30 cellular contexts compared by ENCODE assay signal in genomic region chr9:29668732-29669131, GRCh38.
"Had no signal": no experiment of that assay in that cellular context is flagged by ENCODE, and none has a peak within 500 bp of the region (broad histone marks: within the 10 kb centered on the region; RNA-seq: fewer than 3 reads in every experiment).

No MANE protein-coding gene starts in this region.

- H3K4me3 Mint-ChIP-seq: activated naive CD8-positive, alpha-beta T cell; brain; naive B cell; stimulated activated naive B cell treated with anti-CD40 and anti-IgM and Interleukin-4, amounts not matched to agents 10 μg/mL and 1 μg/mL and 100 μg/mL, for 72 hours; T-helper 1 cell treated with Interleukin-12 subunit alpha and Interleukin-12 subunit beta and Interleukin-4 antibody, amounts not matched to agents 30 μg/mL and 1 μg/mL, for 36 hours had no signal

- H3K27ac Mint-ChIP-seq: activated naive CD8-positive, alpha-beta T cell; brain; naive B cell; stimulated activated naive B cell treated with anti-CD40 and anti-IgM and Interleukin-4, amounts not matched to agents 10 μg/mL and 1 μg/mL and 100 μg/mL, for 72 hours; T-helper 1 cell treated with Interleukin-12 subunit alpha and Interleukin-12 subunit beta and Interleukin-4 antibody, amounts not matched to agents 30 μg/mL and 1 μg/mL, for 36 hours had no signal

- DNase-seq: activated CD4-positive, alpha-beta T cell treated with anti-CD3 and anti-CD28 coated beads for 4 hours; activated CD4-positive, alpha-beta T cell treated with anti-CD3 and anti-CD28 coated beads, Interleukin-2, amount 50 U/mL, for 4 hours; activated CD8-positive, alpha-beta memory T cell treated with anti-CD3 and anti-CD28 coated beads for 24 hours; activated effector memory CD4-positive, alpha-beta T cell treated with Interleukin-2 at 50 U/mL for 16 hours; activated naive CD4-positive, alpha-beta T cell treated with Interleukin-2 at 50 U/mL for 16 hours; anterior cingulate cortex; caudate nucleus; dermis blood vessel endothelial cell; effector CD4-positive, alpha-beta T cell; foreskin fibroblast; heart right ventricle; kidney glomerular epithelial cell; naive B cell; ovary; retina; stimulated activated CD4-positive, alpha-beta T cell treated with anti-CD3 and anti-CD28 coated beads, Interleukin-15, amount 100 ng/mL, for 24 hours; stimulated activated CD4-positive, alpha-beta T cell treated with anti-CD3 and anti-CD28 coated beads, Interleukin-2, amount 100 ng/mL, for 24 hours; stimulated activated naive B cell treated with anti-CD40 and anti-IgM and Interleukin-4, amounts not matched to agents 10 μg/mL and 1 μg/mL and 100 μg/mL, for 72 hours; stomach; T-helper 9 cell; thyroid gland had no signal

- H3K27me3 Mint-ChIP-seq: activated naive CD8-positive, alpha-beta T cell; brain; naive B cell; stimulated activated naive B cell treated with anti-CD40 and anti-IgM and Interleukin-4, amounts not matched to agents 10 μg/mL and 1 μg/mL and 100 μg/mL, for 72 hours had no signal

- H3K27ac ChIP-seq: heart right ventricle, ovary, prostate gland, stomach, thyroid gland, upper lobe of left lung, VCaP had no signal

- H3K9me3 ChIP-seq: ovary, prostate gland, stomach, thyroid gland, upper lobe of left lung had no signal

- H3K27me3 ChIP-seq: heart right ventricle, ovary, stomach, thyroid gland, upper lobe of left lung had no signal

- H3K4me3 ChIP-seq: heart right ventricle, lung, ovary, prostate gland, stomach, thyroid gland, upper lobe of left lung had no signal

- ATAC-seq: heart right ventricle; left lobe of liver; sciatic nerve; stimulated activated naive B cell treated with anti-CD40 and anti-IgM and Interleukin-4, amounts not matched to agents 10 μg/mL and 1 μg/mL and 100 μg/mL, for 72 hours had no signal

- H3K4me1 ChIP-seq: heart right ventricle, prostate gland, stomach, thyroid gland, upper lobe of left lung had no signal

- H3K4me1 Mint-ChIP-seq: naive B cell; stimulated activated naive B cell treated with anti-CD40 and anti-IgM and Interleukin-4, amounts not matched to agents 10 μg/mL and 1 μg/mL and 100 μg/mL, for 72 hours had no signal

- H3K36me3 Mint-ChIP-seq: activated naive CD8-positive, alpha-beta T cell; brain; naive B cell; stimulated activated naive B cell treated with anti-CD40 and anti-IgM and Interleukin-4, amounts not matched to agents 10 μg/mL and 1 μg/mL and 100 μg/mL, for 72 hours had no signal

- H3K36me3 ChIP-seq: heart right ventricle, ovary, prostate gland, stomach, thyroid gland, upper lobe of left lung had no signal
